ENCODE assay signal across 8 cellular contexts in genomic region chr16:71610936-71611871, GRCh38. TPM values are rescaled to one million over a fixed set of nuclear protein-coding genes. Genes with fewer than 3 reads are reported as not detected.
DNase-seq lines count a peak whose midpoint lies in the region; ATAC-seq, FAIRE-seq and TF ChIP-seq lines count a peak whose summit lies in the region.

No MANE protein-coding gene starts in this region.

- peak; percentile 48 for ATAC-seq in GM19395 (IDR thresholded peaks at IDR 0.05; ENCODE audit: unreplicated experiment)

- no peak overlapping the region for H3K27ac Mint-ChIP-seq in progenitor cell of endocrine pancreas

- no peaks in the 10 kb centered on the region for H3K4me1 ChIP-seq in BE2C

- H3K4me3 ChIP-seq in BE2C (ENCODE audit: low read depth, low read length) = no peak overlapping the region

- H3K9me3 ChIP-seq in BE2C = no peaks in the 10 kb centered on the region

- H3K4me1 Mint-ChIP-seq in progenitor cell of endocrine pancreas (ENCODE audit: low read depth) = peaks cover 4% of the 10 kb centered on the region

- no peak for FAIRE-seq in urothelium cell line (lab: Jason Lieb, UNC)

- no peaks in the 10 kb centered on the region for H3K36me3 ChIP-seq in BE2C

- H3K4me3 Mint-ChIP-seq in progenitor cell of endocrine pancreas (ENCODE audit: low read depth) = no peak overlapping the region

- no peaks in the 10 kb centered on the region for H3K36me3 Mint-ChIP-seq in progenitor cell of endocrine pancreas (ENCODE audit: insufficient read depth)

- no peaks in the 10 kb centered on the region for H3K9me3 Mint-ChIP-seq in progenitor cell of endocrine pancreas (ENCODE audit: low read depth)

- H3K27me3 Mint-ChIP-seq in progenitor cell of endocrine pancreas = no peaks in the 10 kb centered on the region

- DNase-seq in BE2C (peak; percentile 87), HuH-7.5 (ENCODE audit: low spot score) (peak; percentile 90), SHP77 (lab: John Stamatoyannopoulos, UW) (peak; percentile 73 to 76), activated gamma-delta T cell treated with Interleukin-2 at 50 U/mL for 16 hours (peak; percentile 74), glomerular visceral epithelial cell (ENCODE audit: extremely low spot score) (peak; percentile 54), progenitor cell of endocrine pancreas (ENCODE audit: low spot score, unreplicated experiment) (peak; percentile 89), urothelium cell line (ENCODE audit: low spot score) (peak; percentile 87)

- TF ChIP-seq CTCF in BE2C (IDR thresholded peaks at IDR 0.05; ENCODE audit: low read depth, low read length) = peak; percentile 83
- TF ChIP-seq CTCF in progenitor cell of endocrine pancreas (IDR thresholded peaks at IDR 0.05; ENCODE audit: unreplicated experiment) = peak; percentile 100

- peaks cover 10% of the 10 kb centered on the region for H3K27me3 ChIP-seq in BE2C

RNA-seq across cellular contexts. Expression of gene MARVELD3, which starts 14.8 kb away (rescaled TPM):
- polyA plus RNA-seq in BE2C (2012; ENCODE audit: insufficient read depth, insufficient read length, low read depth) = not detected
- total RNA-seq in progenitor cell of endocrine pancreas = 32.3 and 33.7 TPM in 2 replicates

RNA-seq across cellular contexts. Expression of gene TAT, which starts 34.3 kb away (rescaled TPM):
- not detected for polyA plus RNA-seq in BE2C (2012; ENCODE audit: insufficient read depth, insufficient read length, low read depth)
- total RNA-seq in progenitor cell of endocrine pancreas = not detected in 2 replicates
